In the genomic region with DNA sequence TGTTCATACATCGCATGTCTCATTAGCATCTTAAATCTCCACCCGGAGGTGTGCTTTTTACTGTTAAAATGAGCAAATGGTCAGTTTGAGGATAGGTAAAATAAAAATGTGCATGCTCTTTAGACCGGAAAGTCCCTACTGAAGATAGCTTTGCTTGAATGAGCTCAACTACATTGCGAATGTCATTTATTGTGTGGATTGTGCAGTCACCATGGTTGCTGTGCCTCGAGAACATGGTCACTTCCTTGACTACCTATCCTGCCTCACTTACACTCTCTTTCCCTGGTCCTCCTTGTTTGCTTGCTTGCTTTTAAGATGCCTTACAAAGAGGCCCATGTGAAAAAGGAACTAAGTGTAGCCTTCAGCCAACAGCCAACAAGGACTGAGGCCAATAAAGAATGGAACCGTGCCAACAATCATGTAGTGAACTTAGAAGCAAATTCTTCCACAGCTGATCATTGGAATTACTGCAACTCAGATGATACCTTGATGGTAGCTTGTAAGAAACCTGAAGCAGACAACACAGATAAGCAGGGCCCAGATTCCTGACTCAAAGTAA, we compare ENCODE assay signal across 19 cellular contexts.
DNase-seq lines count a peak whose midpoint lies in the region; ATAC-seq, FAIRE-seq and TF ChIP-seq lines count a peak whose summit lies in the region.
"Had no signal": no experiment of that assay in that cellular context is flagged by ENCODE, and none has a peak within 500 bp of the region (broad histone marks: within the 10 kb centered on the region; RNA-seq: fewer than 3 reads in every experiment).

No MANE protein-coding gene starts in this region.

- TF ChIP-seq CTCF in astrocyte of the cerebellum (IDR thresholded peaks at IDR 0.05; ENCODE audit: low read depth, low read length, missing control alignments) = no peak
- no peak for TF ChIP-seq CTCF in fibroblast of villous mesenchyme (IDR thresholded peaks at IDR 0.05; ENCODE audit: insufficient read depth, low read depth, low read length)

- FAIRE-seq in small intestine (lab: Jason Lieb, UNC) = no peak

- no peaks in the 10 kb centered on the region for H3K27me3 Mint-ChIP-seq in stimulated activated memory B cell treated with anti-CD40 and anti-IgM and Interleukin-4, amounts not matched to agents 10 μg/mL and 1 μg/mL and 100 μg/mL, for 72 hours
- H3K27me3 Mint-ChIP-seq: activated T-cell treated with anti-CD3 and anti-CD28 coated beads, Interleukin-2, amount 50 U/mL, for 24 hours; CD4-positive, alpha-beta memory T cell; natural killer cell treated with Interleukin-12 subunit alpha and Interleukin-12 subunit beta and Interleukin-15 and Interleukin-18, amount 100 ng/mL, for 72 hours had no signal

- peak; percentile 3 for DNase-seq in NCI-H2227 treated with DMSO at 0.1 percent for 48 hours (lab: John Stamatoyannopoulos, UW)
- DNase-seq in NCI-H2227 (lab: John Stamatoyannopoulos, UW; ENCODE audit: unreplicated experiment) = no peak
- peak; percentile 51 for DNase-seq in astrocyte of the cerebellum (ENCODE audit: low read depth)
- peak; percentile 6 for DNase-seq in fibroblast of villous mesenchyme (ENCODE audit: low read depth)
- DNase-seq in small intestine = peak; percentile 1
- DNase-seq in NCI-H128 (lab: John Stamatoyannopoulos, UW; ENCODE audit: unreplicated experiment) = no peak
- DNase-seq: activated CD4-positive, alpha-beta T cell treated with anti-CD3 and anti-CD28 coated beads, Interleukin-2, amount 50 U/mL, for 48 hours; activated T-cell treated with anti-CD3 and anti-CD28 coated beads, Interleukin-2, amount 50 U/mL, for 24 hours; CD4-positive, alpha-beta memory T cell; immature natural killer cell; mammary epithelial cell; NCI-H2081; NCI-H82; psoas muscle had no signal

- no peak overlapping the region for H3K4me3 Mint-ChIP-seq in stimulated activated memory B cell treated with anti-CD40 and anti-IgM and Interleukin-4, amounts not matched to agents 10 μg/mL and 1 μg/mL and 100 μg/mL, for 72 hours
- H3K4me3 Mint-ChIP-seq: activated naive CD4-positive, alpha-beta T cell treated with anti-CD3 and anti-CD28 coated beads, Interleukin-2, amount 50 U/mL, for 24 hours; activated T-cell treated with anti-CD3 and anti-CD28 coated beads, Interleukin-2, amount 50 U/mL, for 24 hours; CD4-positive, alpha-beta memory T cell; central memory CD8-positive, alpha-beta T cell; immature natural killer cell; natural killer cell treated with Interleukin-12 subunit alpha and Interleukin-12 subunit beta and Interleukin-15 and Interleukin-18, amount 100 ng/mL, for 72 hours had no signal

- H3K36me3 ChIP-seq in small intestine (ENCODE audit: control insufficient read depth in 2 of 2, insufficient read depth in 2 of 2, low read length in 2 of 2) = no peaks in the 10 kb centered on the region

- no peak overlapping the region for H3K27ac ChIP-seq in small intestine (ENCODE audit: low read depth in 1 of 2, low read length in 1 of 2)
- H3K27ac ChIP-seq: psoas muscle had no signal

- no peaks in the 10 kb centered on the region for H3K27me3 ChIP-seq in small intestine (ENCODE audit: control insufficient read depth in 2 of 2, insufficient read depth in 2 of 2, low read length in 2 of 2)

- no peaks in the 10 kb centered on the region for H3K4me1 Mint-ChIP-seq in stimulated activated memory B cell treated with anti-CD40 and anti-IgM and Interleukin-4, amounts not matched to agents 10 μg/mL and 1 μg/mL and 100 μg/mL, for 72 hours
- H3K4me1 Mint-ChIP-seq: activated naive CD4-positive, alpha-beta T cell treated with anti-CD3 and anti-CD28 coated beads, Interleukin-2, amount 50 U/mL, for 24 hours; CD4-positive, alpha-beta memory T cell; central memory CD8-positive, alpha-beta T cell; immature natural killer cell had no signal

- H3K4me1 ChIP-seq in small intestine (ENCODE audit: control insufficient read depth in 2 of 2, insufficient read depth in 1 of 2, low read depth in 1 of 2, low read length in 1 of 2) = no peaks in the 10 kb centered on the region
- H3K4me1 ChIP-seq: psoas muscle had no signal

- H3K9me3 Mint-ChIP-seq in stimulated activated memory B cell treated with anti-CD40 and anti-IgM and Interleukin-4, amounts not matched to agents 10 μg/mL and 1 μg/mL and 100 μg/mL, for 72 hours = no peaks in the 10 kb centered on the region
- H3K9me3 Mint-ChIP-seq: activated naive CD4-positive, alpha-beta T cell treated with anti-CD3 and anti-CD28 coated beads, Interleukin-2, amount 50 U/mL, for 24 hours; activated T-cell treated with anti-CD3 and anti-CD28 coated beads, Interleukin-2, amount 50 U/mL, for 24 hours; central memory CD8-positive, alpha-beta T cell; natural killer cell treated with Interleukin-12 subunit alpha and Interleukin-12 subunit beta and Interleukin-15 and Interleukin-18, amount 100 ng/mL, for 72 hours had no signal

- ATAC-seq in stimulated activated memory B cell treated with anti-CD40 and anti-IgM and Interleukin-4, amounts not matched to agents 10 μg/mL and 1 μg/mL and 100 μg/mL, for 72 hours = no peak
- no peak for ATAC-seq in GM19328 (IDR thresholded peaks at IDR 0.05; ENCODE audit: unreplicated experiment)
- ATAC-seq: natural killer cell treated with Interleukin-12 subunit alpha and Interleukin-12 subunit beta and Interleukin-15 and Interleukin-18, amount 100 ng/mL, for 72 hours; psoas muscle had no signal

- no peak overlapping the region for H3K4me3 ChIP-seq in astrocyte of the cerebellum (ENCODE audit: low read depth, low read length)
- no peak overlapping the region for H3K4me3 ChIP-seq in fibroblast of villous mesenchyme (ENCODE audit: low read depth, low read length)
- H3K4me3 ChIP-seq in small intestine (ENCODE audit: low read depth in 1 of 2, low read length in 2 of 2) = no peak overlapping the region
- H3K4me3 ChIP-seq: psoas muscle had no signal

- in situ Hi-C loops in astrocyte of the cerebellum (cut with HindIII; ENCODE audit: low sequenced_read_pairs) = no loop called here

- H3K36me3 Mint-ChIP-seq in stimulated activated memory B cell treated with anti-CD40 and anti-IgM and Interleukin-4, amounts not matched to agents 10 μg/mL and 1 μg/mL and 100 μg/mL, for 72 hours = no peaks in the 10 kb centered on the region
- H3K36me3 Mint-ChIP-seq: activated naive CD4-positive, alpha-beta T cell treated with anti-CD3 and anti-CD28 coated beads, Interleukin-2, amount 50 U/mL, for 24 hours; CD4-positive, alpha-beta memory T cell; immature natural killer cell; natural killer cell treated with Interleukin-12 subunit alpha and Interleukin-12 subunit beta and Interleukin-15 and Interleukin-18, amount 100 ng/mL, for 72 hours had no signal

- no peaks in the 10 kb centered on the region for H3K9me3 ChIP-seq in small intestine (ENCODE audit: control insufficient read depth, low read depth)

- no peak overlapping the region for H3K27ac Mint-ChIP-seq in stimulated activated memory B cell treated with anti-CD40 and anti-IgM and Interleukin-4, amounts not matched to agents 10 μg/mL and 1 μg/mL and 100 μg/mL, for 72 hours
- H3K27ac Mint-ChIP-seq: activated naive CD4-positive, alpha-beta T cell treated with anti-CD3 and anti-CD28 coated beads, Interleukin-2, amount 50 U/mL, for 24 hours; activated T-cell treated with anti-CD3 and anti-CD28 coated beads, Interleukin-2, amount 50 U/mL, for 24 hours; CD4-positive, alpha-beta memory T cell; immature natural killer cell; natural killer cell treated with Interleukin-12 subunit alpha and Interleukin-12 subunit beta and Interleukin-15 and Interleukin-18, amount 100 ng/mL, for 72 hours had no signal

- 85 to 89% (median 87%) methylated on average over 6 of the region's 6 CpGs for WGBS in small intestine, 3 donors

Comparison
In these comparisons a context has a peak if more than half of its experiments do, and no peak if none do; other contexts are left out.
1. DNase-seq: peak in NCI-H2227 treated with DMSO at 0.1 percent for 48 hours (single experiment), astrocyte of the cerebellum (single experiment), fibroblast of villous mesenchyme (single experiment) and small intestine (single experiment); none in NCI-H2227 (single experiment) and NCI-H128 (single experiment).